8 cellular contexts compared by ENCODE assay signal in the genomic region with DNA sequence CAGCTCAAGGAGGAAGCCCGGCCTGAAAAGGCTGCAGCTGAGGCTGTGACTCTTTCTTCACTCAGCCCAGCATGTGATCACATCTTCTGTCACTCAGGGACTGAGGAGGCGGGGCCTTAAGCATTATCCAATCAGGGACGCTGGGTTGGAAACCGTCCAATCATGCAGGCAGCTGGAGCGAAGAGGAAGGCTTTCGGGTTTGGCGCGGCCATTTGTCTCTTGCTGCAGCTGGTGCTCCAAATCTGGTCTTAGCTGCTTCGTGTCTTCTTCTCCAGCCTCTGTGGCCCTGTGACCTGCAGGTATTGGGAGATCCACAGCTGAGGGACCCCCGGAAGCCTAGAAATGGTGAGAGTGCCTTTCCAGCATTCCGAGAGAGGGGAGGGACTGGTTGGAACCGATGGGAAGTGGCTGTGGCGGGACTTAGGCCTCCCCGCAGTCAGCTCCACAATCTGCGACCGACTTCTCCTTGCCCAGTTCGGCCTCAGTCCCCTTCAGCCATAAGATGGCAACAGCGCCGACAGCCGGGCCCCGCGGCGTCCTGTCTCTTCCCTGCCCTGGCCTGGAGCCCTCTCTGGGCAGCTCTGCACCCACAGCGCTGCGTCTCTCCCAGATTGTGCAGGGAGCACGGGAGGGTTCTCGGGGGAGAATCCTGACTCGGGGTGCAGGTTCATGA. TPM values are rescaled to one million over a fixed set of nuclear protein-coding genes. Genes with fewer than 3 reads are reported as not detected.
DNase-seq lines count a peak whose midpoint lies in the region; ATAC-seq and FAIRE-seq lines count a peak whose summit lies in the region.

A gene (plus strand): TSS at position 210 of the 673 bp plus-strand sequence. CDS start 133 bp downstream, at position 343.

- no peak within 1 kb of the TSS for H3K4ac ChIP-seq in mesenchymal stem cell (ENCODE audit: low read depth in 1 of 2, low read length in 2 of 2)

- no peak within 1 kb of the TSS for H2BK15ac ChIP-seq in mesenchymal stem cell (ENCODE audit: low read depth, poor library complexity, severe bottlenecking)

- H3K9ac ChIP-seq in endocrine pancreas (ENCODE audit: control insufficient read depth, insufficient read depth, low read length) (no peak within 1 kb of the TSS), mesenchymal stem cell (ENCODE audit: low read length) (peak within 1 kb of the TSS; percentile 79)

- no peak within 1 kb of the TSS for H2BK120ac ChIP-seq in mesenchymal stem cell (ENCODE audit: low read depth, low read length)

- peak within 1 kb of the TSS; percentile 62 for H2AFZ ChIP-seq in mesenchymal stem cell (ENCODE audit: low read depth, low read length)

- no peak within 1 kb of the TSS for H2BK12ac ChIP-seq in mesenchymal stem cell (ENCODE audit: low read length in 2 of 2)

- H3K14ac ChIP-seq in mesenchymal stem cell (ENCODE audit: low read length in 2 of 2), result no peak within 1 kb of the TSS

- H2AK5ac ChIP-seq in mesenchymal stem cell (ENCODE audit: low read length, severe bottlenecking), result no peak within 1 kb of the TSS

- FAIRE-seq in urothelium cell line (lab: Jason Lieb, UNC), result no peak

- no peaks in the 10 kb centered on the region for H3K36me3 ChIP-seq in endocrine pancreas (ENCODE audit: control insufficient read depth, insufficient read depth, low read length)
- H3K36me3 ChIP-seq in mesenchymal stem cell (ENCODE audit: control insufficient read depth in 1 of 2, insufficient read depth in 2 of 2, low read depth in 1 of 2, low read length in 2 of 2), result peaks cover 0 to 4% of the 10 kb centered on the region in 2 experiments

- WGBS in mesenchymal stem cell, result under 1% methylated on average over 28 of the region's 28 CpGs

- peak within 1 kb of the TSS; percentile 39 for H3K4me3 ChIP-seq in endocrine pancreas (ENCODE audit: control insufficient read depth, insufficient read depth, low read length)
- H3K4me3 ChIP-seq in mesenchymal stem cell (ENCODE audit: insufficient read depth in 1 of 2, low read depth in 1 of 2, low read length in 2 of 2), result peak within 1 kb of the TSS; percentile 53 to 73

- DNase-seq in Daoy (ENCODE audit: low read depth) (peak; percentile 95), NCI-H1105 treated with DMSO at 0.1 percent for 48 hours (lab: John Stamatoyannopoulos, UW) (peak; percentile 97), mesenchymal stem cell (peak; percentile 95), urothelium cell line (ENCODE audit: low spot score) (no peak)
- peak; percentile 91 for DNase-seq in activated CD8-positive, alpha-beta memory T cell treated with anti-CD3 and anti-CD28 coated beads for 24 hours
- peak; percentile 50 to 72 (median 69) for DNase-seq in stimulated activated CD4-positive, alpha-beta T cell treated with anti-CD3 and anti-CD28 coated beads, TNF-alpha, amount 100 ng/mL, for 4 hours (ENCODE audit: low read depth in 3 of 3)

- peak; percentile 92 for ATAC-seq in GM21825 (IDR thresholded peaks at IDR 0.05; ENCODE audit: unreplicated experiment)

- H4K91ac ChIP-seq in mesenchymal stem cell (ENCODE audit: low read length), result no peak within 1 kb of the TSS

- no peak within 1 kb of the TSS for H2BK5ac ChIP-seq in mesenchymal stem cell (ENCODE audit: low read depth, low read length, poor library complexity, severe bottlenecking)

- H3K79me1 ChIP-seq in mesenchymal stem cell (replicated peaks; ENCODE audit: low read length, poor library complexity, severe bottlenecking), result peaks cover 18% of the 10 kb centered on the region

- no peaks in the 10 kb centered on the region for H3K27me3 ChIP-seq in endocrine pancreas (ENCODE audit: control insufficient read depth, insufficient read depth, low read length)
- no peaks in the 10 kb centered on the region for H3K27me3 ChIP-seq in mesenchymal stem cell (ENCODE audit: control insufficient read depth in 1 of 2, insufficient read depth in 1 of 2, low read length in 2 of 2)

- no peaks in the 10 kb centered on the region for H3K4me1 ChIP-seq in endocrine pancreas (ENCODE audit: control insufficient read depth, insufficient read depth, low read length)
- H3K4me1 ChIP-seq in mesenchymal stem cell (ENCODE audit: control insufficient read depth, insufficient read depth, low read depth, low read length), result peaks cover 4% of the 10 kb centered on the region

- H3K9me3 ChIP-seq in endocrine pancreas (ENCODE audit: control insufficient read depth, low read length), result no peaks in the 10 kb centered on the region
- peaks cover 23% of the 10 kb centered on the region for H3K9me3 ChIP-seq in mesenchymal stem cell (ENCODE audit: control insufficient read depth, low read length)

- no peak within 1 kb of the TSS for H4K8ac ChIP-seq in mesenchymal stem cell (ENCODE audit: low read length)

- no peak within 1 kb of the TSS for H3K27ac ChIP-seq in mesenchymal stem cell (ENCODE audit: low read length, poor library complexity, severe bottlenecking)

- peak within 1 kb of the TSS in 1 of 2 experiments; percentile 19 for H3K18ac ChIP-seq in mesenchymal stem cell (ENCODE audit: low read depth in 1 of 2, low read length in 2 of 2)

- no peak within 1 kb of the TSS for H3K23ac ChIP-seq in mesenchymal stem cell (ENCODE audit: low read length in 2 of 2)

- H3K4me2 ChIP-seq in mesenchymal stem cell (ENCODE audit: low read length, poor library complexity, severe bottlenecking), result peak within 1 kb of the TSS; percentile 79

RNA-seq across cellular contexts. Expression of the gene that starts here (rescaled TPM):
- total RNA-seq in Daoy (2014; rRNA removed; shearing (Covaris generic)), result 2.1 and 2.4 TPM in 2 replicates
- polyA plus RNA-seq in mesenchymal stem cell (2013, experiment 1 of 2), result 1.5 TPM
- polyA plus RNA-seq in mesenchymal stem cell (2013, experiment 2 of 2), result 1.7 TPM
